Comparison of ENCODE assay signal across 1 cellular context in genomic region chr6:51330971-51331370, GRCh38.
TF ChIP-seq lines count a peak whose summit lies in the region.

No MANE protein-coding gene starts in this region.

TF ChIP-seq in GM23338, 12 proteins besides CTCF, POLR2A, EP300 and RAD21 (continued from another document):
- TF ChIP-seq ZNF462 (CRISPR knock-in tag; IDR thresholded peaks at IDR 0.05) (no peak), REST (IDR thresholded peaks at IDR 0.05; ENCODE audit: unreplicated experiment) (no peak), STAT1 (IDR thresholded peaks at IDR 0.05; ENCODE audit: unreplicated experiment) (no peak)
